ENCODE assay signal across 14 cellular contexts in the genomic region with DNA sequence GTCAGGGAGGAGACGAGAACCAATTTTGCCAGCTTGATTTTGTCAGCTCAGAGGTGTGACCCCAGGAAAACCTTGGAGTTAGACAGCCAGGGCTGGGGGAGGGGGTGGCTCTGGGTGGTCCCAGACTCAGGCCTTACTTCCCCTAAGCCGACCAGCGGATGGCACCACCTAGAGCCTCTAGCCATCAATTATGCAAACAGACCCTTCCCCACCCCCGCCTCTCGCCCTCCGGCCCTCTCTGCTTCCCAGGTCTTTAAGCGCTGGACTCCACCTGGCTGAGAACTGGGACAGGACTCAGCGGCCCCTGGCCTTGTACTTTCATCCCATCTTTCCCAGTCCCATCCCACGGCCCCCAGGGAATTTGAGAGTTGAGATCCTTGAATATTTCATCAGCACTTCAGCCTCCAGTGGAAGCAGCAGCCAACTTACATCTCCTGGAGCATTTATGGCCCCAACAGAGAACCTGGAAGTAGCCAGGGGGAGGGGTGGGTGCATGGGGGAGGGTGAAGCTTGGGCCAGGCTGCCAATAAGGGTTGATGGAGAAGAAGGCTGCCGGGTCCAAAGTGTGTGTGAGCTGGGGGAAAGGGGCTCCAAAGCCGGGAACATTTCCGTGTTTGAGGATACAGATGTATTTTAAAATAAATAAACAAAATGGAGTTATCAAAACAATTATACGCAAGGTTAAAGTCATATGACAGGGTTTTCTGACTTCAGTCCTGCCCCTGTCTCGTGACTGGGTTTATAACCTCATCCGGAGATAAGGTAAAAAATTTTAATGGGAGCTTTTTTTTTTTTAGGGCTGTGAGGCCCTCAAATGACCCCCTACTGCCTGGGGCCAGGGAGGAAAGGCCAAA. TPM values are rescaled to one million over a fixed set of nuclear protein-coding genes. Genes with fewer than 3 reads are reported as not detected.
DNase-seq lines count a peak whose midpoint lies in the region; ATAC-seq and TF ChIP-seq lines count a peak whose summit lies in the region.
"Had no signal": no experiment of that assay in that cellular context is flagged by ENCODE, and none has a peak within 500 bp of the region (broad histone marks: within the 10 kb centered on the region; RNA-seq: fewer than 3 reads in every experiment).

No MANE protein-coding gene starts in this region.

- H3K4me1 ChIP-seq in RWPE2 (ENCODE audit: insufficient read depth, poor library complexity, severe bottlenecking) = peaks cover 26% of the 10 kb centered on the region

- peaks cover 4% of the 10 kb centered on the region for H3K27me3 Mint-ChIP-seq in nephron (ENCODE audit: low read depth)

- H3K27me3 ChIP-seq in AG04450 (ENCODE audit: control insufficient read depth, insufficient read depth, low read length) (peaks cover 3% of the 10 kb centered on the region), RWPE2 (ENCODE audit: insufficient read depth, poor library complexity, severe bottlenecking) (no peaks in the 10 kb centered on the region)

- TF ChIP-seq CTCF in AG04450 (IDR thresholded peaks at IDR 0.05; ENCODE audit: low read depth, low read length) (no peak), RWPE2 (IDR thresholded peaks at IDR 0.05; ENCODE audit: poor library complexity, severe bottlenecking) (no peak), nephron (IDR thresholded peaks at IDR 0.05; ENCODE audit: unreplicated experiment in 3 of 3) (no peak)

- H3K9me3 ChIP-seq in AG04450 (ENCODE audit: control insufficient read depth, insufficient read depth, low read length) (no peaks in the 10 kb centered on the region), RWPE2 (ENCODE audit: severe bottlenecking) (no peaks in the 10 kb centered on the region)

- H3K36me3 Mint-ChIP-seq in nephron (ENCODE audit: low read depth) = no peaks in the 10 kb centered on the region
- no peaks in the 10 kb centered on the region for H3K36me3 Mint-ChIP-seq in activated naive CD4-positive, alpha-beta T cell treated with anti-CD3 and anti-CD28 coated beads, Interleukin-2, amount 50 U/mL, for 72 hours
- H3K36me3 Mint-ChIP-seq: activated CD8-positive, alpha-beta memory T cell treated with anti-CD3 and anti-CD28 coated beads, Interleukin-2, amount 10 ng/mL, durations not matched to agents 7 days and 5 days; stimulated activated effector memory CD8-positive, alpha-beta T cell treated with anti-CD3 and anti-CD28 coated beads, Interleukin-12 subunit alpha, Interleukin-12 subunit beta, amount 100 ng/mL, for 72 hours had no signal

- no peaks in the 10 kb centered on the region for H3K9me3 Mint-ChIP-seq in nephron
- no peaks in the 10 kb centered on the region for H3K9me3 Mint-ChIP-seq in activated naive CD4-positive, alpha-beta T cell treated with anti-CD3 and anti-CD28 coated beads, Interleukin-2, amount 50 U/mL, for 72 hours
- H3K9me3 Mint-ChIP-seq: stimulated activated effector memory CD8-positive, alpha-beta T cell treated with anti-CD3 and anti-CD28 coated beads, Interleukin-12 subunit alpha, Interleukin-12 subunit beta, amount 100 ng/mL, for 72 hours had no signal

- intact Hi-C loops in Right ventricle myocardium superior (cut with DNase I) = no loop called here

- H3K4me3 ChIP-seq in AG04450 (ENCODE audit: low read depth, low read length) (no peak overlapping the region), RWPE2 (ENCODE audit: severe bottlenecking) (no peak overlapping the region)

- CTCF ChIA-PET in AG04450 (lab: Charles Lee) = interaction anchor here (0.6 to 1.7 kb wide), 4 partner anchors 8 to 201 kb away, joined by 3 to 9 read pairs (median 3); a partner anchor contains a TSS

- ATAC-seq in RWPE2 (ENCODE audit: low read depth) (no peak), Right ventricle myocardium superior (ENCODE audit: poor library complexity) (peak; percentile 9)
- ATAC-seq in activated naive CD4-positive, alpha-beta T cell treated with anti-CD3 and anti-CD28 coated beads, Interleukin-2, amount 50 U/mL, for 72 hours = no peak
- ATAC-seq: activated CD8-positive, alpha-beta memory T cell treated with anti-CD3 and anti-CD28 coated beads, Interleukin-2, amount 10 ng/mL, durations not matched to agents 7 days and 5 days had no signal

- peak overlapping the region; percentile 90 to 97 (median 96) for H3K27ac Mint-ChIP-seq in nephron
- H3K27ac Mint-ChIP-seq in activated naive CD4-positive, alpha-beta T cell treated with anti-CD3 and anti-CD28 coated beads, Interleukin-2, amount 50 U/mL, for 72 hours = no peak overlapping the region
- H3K27ac Mint-ChIP-seq: activated CD8-positive, alpha-beta memory T cell treated with anti-CD3 and anti-CD28 coated beads, Interleukin-2, amount 10 ng/mL, durations not matched to agents 7 days and 5 days; stimulated activated effector memory CD8-positive, alpha-beta T cell treated with anti-CD3 and anti-CD28 coated beads, Interleukin-12 subunit alpha, Interleukin-12 subunit beta, amount 100 ng/mL, for 72 hours had no signal

- H3K4me1 Mint-ChIP-seq in nephron = peaks cover 36% of the 10 kb centered on the region

- H3K4me3 Mint-ChIP-seq in nephron = peak overlapping the region; percentile 43 to 51 (median 47)
- H3K4me3 Mint-ChIP-seq: activated CD8-positive, alpha-beta memory T cell treated with anti-CD3 and anti-CD28 coated beads, Interleukin-2, amount 10 ng/mL, durations not matched to agents 7 days and 5 days; stimulated activated effector memory CD8-positive, alpha-beta T cell treated with anti-CD3 and anti-CD28 coated beads, Interleukin-12 subunit alpha, Interleukin-12 subunit beta, amount 100 ng/mL, for 72 hours had no signal

- POLR2A ChIA-PET in AG04450 (lab: Yijun Ruan, JAX) = interaction anchor here (1.3 kb wide), 1 partner anchor 16 kb away, joined by 3 read pairs; no protein-coding TSS in a partner anchor

- no peaks in the 10 kb centered on the region for H3K36me3 ChIP-seq in RWPE2 (ENCODE audit: low read depth)

- DNase-seq in AG04450 (ENCODE audit: low read depth, low spot score) (no peak), RWPE2 (ENCODE audit: low spot score) (no peak), Right ventricle myocardium superior (no peak), UCSD-AML1 (lab: John Stamatoyannopoulos, UW; ENCODE audit: unreplicated experiment) (no peak), COR-L47 (lab: John Stamatoyannopoulos, UW) (no peak), cortex of kidney (lab: John Stamatoyannopoulos, UW) (no peak)
- DNase-seq in activated naive CD4-positive, alpha-beta T cell treated with anti-CD3 and anti-CD28 coated beads, Interleukin-2, amount 50 U/mL, for 72 hours (ENCODE audit: low spot score in 2 of 2) = no peak
- DNase-seq: activated CD8-positive, alpha-beta memory T cell treated with anti-CD3 and anti-CD28 coated beads, Interleukin-2, amount 10 ng/mL, durations not matched to agents 7 days and 5 days; caudate nucleus; GF-D8; T-helper 1 cell had no signal

- H3K27ac ChIP-seq in AG04450 (ENCODE audit: low read depth, low read length) = peak overlapping the region; percentile 73
- peak overlapping the region; percentile 97 for H3K27ac ChIP-seq in RWPE2 (ENCODE audit: poor library complexity, severe bottlenecking)

RNA-seq across cellular contexts. Expression of a gene that starts 7.5 kb away (rescaled TPM):
- 13.5 and 25.7 TPM in 2 replicates for polyA plus RNA-seq in AG04450 (2011; rRNA removed)
- 19.7 and 25.7 TPM in 2 replicates for polyA minus RNA-seq in AG04450 (2011; rRNA and poly(A)+ RNA removed)
- 195 TPM for total RNA-seq in Right ventricle myocardium superior
- under 1 TPM; 0.39 to 0.72 TPM for total RNA-seq in activated naive CD4-positive, alpha-beta T cell treated with anti-CD3 and anti-CD28 coated beads, Interleukin-2, amount 50 U/mL, for 72 hours

RNA-seq across cellular contexts. Expression of a gene that starts 17.8 kb away (rescaled TPM):
- 51.5 and 58.8 TPM in 2 replicates for polyA plus RNA-seq in AG04450 (2011; rRNA removed)
- polyA minus RNA-seq in AG04450 (2011; rRNA and poly(A)+ RNA removed) = 19.8 and 25.6 TPM in 2 replicates
- 6.7 TPM for total RNA-seq in Right ventricle myocardium superior
- total RNA-seq in activated naive CD4-positive, alpha-beta T cell treated with anti-CD3 and anti-CD28 coated beads, Interleukin-2, amount 50 U/mL, for 72 hours = 1 to 10 TPM; 1.1 to 1.8 TPM

RNA-seq across cellular contexts. Expression of a gene that starts 18.8 kb away (rescaled TPM):
- polyA plus RNA-seq in AG04450 (2011; rRNA removed) = 487 and 624 TPM in 2 replicates
- polyA minus RNA-seq in AG04450 (2011; rRNA and poly(A)+ RNA removed) = 266 and 344 TPM in 2 replicates
- 10.6 TPM for total RNA-seq in Right ventricle myocardium superior
- total RNA-seq in activated naive CD4-positive, alpha-beta T cell treated with anti-CD3 and anti-CD28 coated beads, Interleukin-2, amount 50 U/mL, for 72 hours = under 1 TPM in 1 of 2 donors, not detected in 1; 0.47 TPM

RNA-seq across cellular contexts. Expression of a gene that starts 42.1 kb away (rescaled TPM):
- 97.4 and 106 TPM in 2 replicates for polyA plus RNA-seq in AG04450 (2011; rRNA removed)
- polyA minus RNA-seq in AG04450 (2011; rRNA and poly(A)+ RNA removed) = 46.1 and 49.6 TPM in 2 replicates
- 14.7 TPM for total RNA-seq in Right ventricle myocardium superior
- 10 to 100 TPM; 52.4 to 62.1 TPM for total RNA-seq in activated naive CD4-positive, alpha-beta T cell treated with anti-CD3 and anti-CD28 coated beads, Interleukin-2, amount 50 U/mL, for 72 hours

RNA-seq across cellular contexts. Expression of a gene that starts 43.6 kb away (rescaled TPM):
- polyA plus RNA-seq in AG04450 (2011; rRNA removed) = 0.06 TPM in 2 replicates
- polyA minus RNA-seq in AG04450 (2011; rRNA and poly(A)+ RNA removed) = not detected in 2 replicates
- total RNA-seq in Right ventricle myocardium superior = not detected
- under 1 TPM; 0.12 to 0.14 TPM for total RNA-seq in activated naive CD4-positive, alpha-beta T cell treated with anti-CD3 and anti-CD28 coated beads, Interleukin-2, amount 50 U/mL, for 72 hours
- total RNA-seq: activated CD8-positive, alpha-beta memory T cell treated with anti-CD3 and anti-CD28 coated beads, Interleukin-2, amount 10 ng/mL, durations not matched to agents 7 days and 5 days; skeletal muscle tissue had no signal

Comparison
In these comparisons a context has a peak if more than half of its experiments do, and no peak if none do; other contexts are left out.
1. H3K27ac Mint-ChIP-seq: peak in nephron (3 of 3); none in activated naive CD4-positive, alpha-beta T cell treated with anti-CD3 and anti-CD28 coated beads, Interleukin-2, amount 50 U/mL, for 72 hours (0 of 2).
2. RNA of a gene that starts 7.5 kb away (total RNA-seq): 195 TPM in Right ventricle myocardium superior (single experiment); 0.39 to 0.72 TPM in activated naive CD4-positive, alpha-beta T cell treated with anti-CD3 and anti-CD28 coated beads, Interleukin-2, amount 50 U/mL, for 72 hours; every median in the first group is over 100 times any median in the second.